In genomic region chr10:74439213-74439612, GRCh38 we compare ENCODE assay signal across 22 cellular contexts.
DNase-seq lines count a peak whose midpoint lies in the region; FAIRE-seq and TF ChIP-seq lines count a peak whose summit lies in the region.
"Had no signal": no experiment of that assay in that cellular context is flagged by ENCODE, and none has a peak within 500 bp of the region (broad histone marks: within the 10 kb centered on the region; RNA-seq: fewer than 3 reads in every experiment).

No MANE protein-coding gene starts in this region.

- H3K9me3 ChIP-seq in astrocyte (ENCODE audit: insufficient read depth, low read depth, low read length): no peaks in the 10 kb centered on the region
- H3K9me3 ChIP-seq: MG63, testis had no signal

- H3K36me3 ChIP-seq in astrocyte (ENCODE audit: insufficient read depth, low read length): no peaks in the 10 kb centered on the region
- H3K36me3 ChIP-seq: MG63 had no signal

- H3K4me1 Mint-ChIP-seq in astrocyte (ENCODE audit: low read depth, unreplicated experiment): peaks cover 14% of the 10 kb centered on the region
- peaks cover 24% of the 10 kb centered on the region for H3K4me1 Mint-ChIP-seq in mesothelial cell of epicardium
- H3K4me1 Mint-ChIP-seq: stimulated activated effector memory CD8-positive, alpha-beta T cell treated with anti-CD3 and anti-CD28 coated beads, Interleukin-12 subunit alpha, Interleukin-12 subunit beta, amount 100 ng/mL, for 72 hours had no signal

- intact Hi-C loops in dorsolateral prefrontal cortex (cut with DNase I): no loop called here

- H3K27me3 ChIP-seq in astrocyte (ENCODE audit: insufficient read depth, low read length) (no peaks in the 10 kb centered on the region), dorsolateral prefrontal cortex (no peaks in the 10 kb centered on the region)
- H3K27me3 ChIP-seq: MG63, testis had no signal

- H3K4me3 ChIP-seq in astrocyte (ENCODE audit: insufficient read depth, low read depth, low read length) (no peak overlapping the region), dorsolateral prefrontal cortex (no peak overlapping the region)
- H3K4me3 ChIP-seq: MG63, testis had no signal

- H3K27ac Mint-ChIP-seq in astrocyte (ENCODE audit: unreplicated experiment): no peak overlapping the region
- peak overlapping the region; percentile 13 for H3K27ac Mint-ChIP-seq in mesothelial cell of epicardium
- H3K27ac Mint-ChIP-seq: stimulated activated effector memory CD8-positive, alpha-beta T cell treated with anti-CD3 and anti-CD28 coated beads, Interleukin-12 subunit alpha, Interleukin-12 subunit beta, amount 100 ng/mL, for 72 hours had no signal

- no peak for FAIRE-seq in astrocyte (lab: Jason Lieb, UNC)
- FAIRE-seq: keratinocyte had no signal

- no peaks in the 10 kb centered on the region for H4K20me1 ChIP-seq in astrocyte (ENCODE audit: insufficient read depth, low read length)

- H3K79me2 ChIP-seq in astrocyte (ENCODE audit: insufficient read depth, low read length): no peaks in the 10 kb centered on the region

- H3K9me3 Mint-ChIP-seq in astrocyte (ENCODE audit: unreplicated experiment): no peaks in the 10 kb centered on the region
- peaks cover 10% of the 10 kb centered on the region for H3K9me3 Mint-ChIP-seq in mesothelial cell of epicardium
- H3K9me3 Mint-ChIP-seq: stimulated activated effector memory CD8-positive, alpha-beta T cell treated with anti-CD3 and anti-CD28 coated beads, Interleukin-12 subunit alpha, Interleukin-12 subunit beta, amount 100 ng/mL, for 72 hours had no signal

- no peak overlapping the region for H3K27ac ChIP-seq in astrocyte (ENCODE audit: low read depth, low read length)
- H3K27ac ChIP-seq in dorsolateral prefrontal cortex: no peak overlapping the region
- H3K27ac ChIP-seq: testis had no signal

- H3K27me3 Mint-ChIP-seq in astrocyte (ENCODE audit: low read depth, unreplicated experiment) (no peaks in the 10 kb centered on the region), mesothelial cell of epicardium (ENCODE audit: low read depth) (peaks cover 33% of the 10 kb centered on the region)

- DNase-seq in GF-D8 (lab: John Stamatoyannopoulos, UW) (peak; percentile 91), NCI-H226 (peak; percentile 54), astrocyte (ENCODE audit: low read depth) (no peak), mesothelial cell of epicardium (ENCODE audit: low spot score in 2 of 2, unreplicated experiment in 2 of 2) (no peak), NCI-H1694 (lab: John Stamatoyannopoulos, UW) (no peak), epidermal melanocyte (ENCODE audit: insufficient read length, low spot score) (no peak), dorsolateral prefrontal cortex (no peak)
- no peak for DNase-seq in stimulated activated CD4-positive, alpha-beta T cell treated with anti-CD3 and anti-CD28 coated beads, Interleukin-12 subunit alpha, Interleukin-12 subunit beta, amount 100 ng/mL, for 4 hours
- DNase-seq: activated CD4-positive, alpha-beta T cell treated with anti-CD3 and anti-CD28 coated beads for 4 hours; activated CD8-positive, alpha-beta memory T cell treated with anti-CD3 and anti-CD28 coated beads, Interleukin-2, amount 50 U/mL, for 48 hours; activated effector memory CD4-positive, alpha-beta T cell treated with anti-CD3 and anti-CD28 coated beads, Interleukin-2, amount 50 U/mL, for 16 hours; amniotic stem cell; caudate nucleus; COR-L47; MG63; NCI-H1930; NCI-H510A treated with DMSO at 0.1 percent for 48 hours; Right ventricle myocardium superior; stimulated activated CD4-positive, alpha-beta T cell treated with anti-CD3 and anti-CD28 coated beads, Interleukin-15, amount 100 ng/mL, for 24 hours; testis had no signal

- no peak for TF ChIP-seq CTCF in astrocyte (IDR thresholded peaks at IDR 0.05; ENCODE audit: insufficient read depth, low read depth, low read length)
- no peak for TF ChIP-seq CTCF in mesothelial cell of epicardium (IDR thresholded peaks at IDR 0.05; ENCODE audit: unreplicated experiment)
- no peak for TF ChIP-seq CTCF in dorsolateral prefrontal cortex (IDR thresholded peaks at IDR 0.05 in 54 of 56, conservative IDR thresholded peaks at IDR 0.05 in 2 of 56; ENCODE audit: low read depth in 1 of 56, partially characterized antibody in 56 of 56)

- H3K4me3 Mint-ChIP-seq in astrocyte (ENCODE audit: unreplicated experiment) (no peak overlapping the region), mesothelial cell of epicardium (no peak overlapping the region)
- H3K4me3 Mint-ChIP-seq: stimulated activated effector memory CD8-positive, alpha-beta T cell treated with anti-CD3 and anti-CD28 coated beads, Interleukin-12 subunit alpha, Interleukin-12 subunit beta, amount 100 ng/mL, for 72 hours had no signal

- H3K4me1 ChIP-seq in astrocyte (ENCODE audit: insufficient read depth, low read length): peaks cover 11% of the 10 kb centered on the region
- H3K4me1 ChIP-seq: testis had no signal

- H3K9ac ChIP-seq in astrocyte (ENCODE audit: low read length): no peak overlapping the region

- H2AFZ ChIP-seq in astrocyte (ENCODE audit: low read depth, low read length): no peak overlapping the region

- H3K36me3 Mint-ChIP-seq in astrocyte (ENCODE audit: low read depth, unreplicated experiment) (peaks cover 4% of the 10 kb centered on the region), mesothelial cell of epicardium (peaks cover 6% of the 10 kb centered on the region)
- H3K36me3 Mint-ChIP-seq: stimulated activated effector memory CD8-positive, alpha-beta T cell treated with anti-CD3 and anti-CD28 coated beads, Interleukin-12 subunit alpha, Interleukin-12 subunit beta, amount 100 ng/mL, for 72 hours had no signal

- H3K4me2 ChIP-seq in astrocyte (ENCODE audit: low read length): peak overlapping the region; percentile 0

Comparison
In these comparisons a context has a peak if more than half of its experiments do, and no peak if none do; other contexts are left out.
1. DNase-seq: peak in GF-D8 (single experiment) and NCI-H226 (single experiment); none in astrocyte (single experiment), mesothelial cell of epicardium (0 of 2), NCI-H1694 (single experiment), epidermal melanocyte (single experiment), stimulated activated CD4-positive, alpha-beta T cell treated with anti-CD3 and anti-CD28 coated beads, Interleukin-12 subunit alpha, Interleukin-12 subunit beta, amount 100 ng/mL, for 4 hours (single experiment) and dorsolateral prefrontal cortex (0 of 10).